In the genomic region with DNA sequence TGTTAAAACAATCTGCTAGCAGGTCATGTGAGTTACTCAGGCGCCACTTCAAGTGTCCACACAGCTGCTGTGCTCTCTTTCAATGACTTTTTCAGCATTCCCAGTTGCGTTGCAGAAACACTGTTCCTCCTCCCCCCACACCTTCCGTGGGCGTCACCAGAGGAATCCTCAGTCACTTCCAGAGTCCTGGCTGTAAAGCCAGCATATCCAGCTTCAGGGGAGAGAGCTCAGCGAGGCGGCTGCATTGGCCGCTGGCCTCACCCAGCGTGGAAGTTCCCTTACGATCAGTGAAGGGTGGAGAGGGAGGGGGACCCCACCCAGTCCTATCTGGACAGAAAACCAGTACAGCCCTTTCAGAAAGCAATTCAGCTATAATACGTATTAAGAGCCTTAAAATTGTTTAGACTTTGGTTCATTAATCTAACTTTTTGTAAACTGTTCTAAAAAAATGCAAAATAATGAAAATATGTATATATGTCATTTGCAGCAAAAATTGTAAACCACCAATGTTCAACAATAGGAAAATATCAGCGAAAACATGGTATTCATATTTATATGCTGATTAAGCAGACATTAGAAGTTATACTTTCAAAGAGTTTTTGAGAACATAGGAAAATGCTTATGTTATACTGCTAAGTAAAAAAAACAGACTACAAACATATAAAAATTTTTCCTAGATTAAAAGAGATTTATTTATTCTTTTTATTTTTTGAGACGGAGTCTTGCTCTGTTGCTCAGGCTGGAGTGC, we compare ENCODE assay signal across 9 cellular contexts. TPM values are rescaled to one million over a fixed set of nuclear protein-coding genes. Genes with fewer than 3 reads are reported as not detected.
A peak's percentile ranks its signal among the peaks of the same experiment; 100 is the strongest.
DNase-seq lines count a peak whose midpoint lies in the region; ATAC-seq and TF ChIP-seq lines count a peak whose summit lies in the region.
"Had no signal": no experiment of that assay in that cellular context is flagged by ENCODE, and none has a peak within 500 bp of the region (broad histone marks: within the 10 kb centered on the region; RNA-seq: fewer than 3 reads in every experiment).

No MANE protein-coding gene starts in this region.

- intact Hi-C loops in lower lobe of right lung (cut with DNase I): no loop called here

- H3K27me3 ChIP-seq in adipocyte (replicated peaks; ENCODE audit: control insufficient read depth, insufficient read depth, low read length) (peaks cover 18% of the 10 kb centered on the region), lower lobe of right lung (ENCODE audit: low read depth) (peaks cover 16% of the 10 kb centered on the region)

- DNase-seq in COLO668 (lab: John Stamatoyannopoulos, UW; ENCODE audit: unreplicated experiment) (peak; percentile 52), NCI-H146 treated with DMSO at 0.1 percent for 48 hours (lab: John Stamatoyannopoulos, UW; ENCODE audit: unreplicated experiment) (peak; percentile 24), adipocyte (ENCODE audit: low read depth) (peak; percentile 6), lower lobe of right lung (peak; percentile 72), GDM1 (lab: John Stamatoyannopoulos, UW) (no peak), HCEC 1CT (no peak)

- H3K4me3 ChIP-seq in adipocyte (ENCODE audit: low read length): peak overlapping the region; percentile 2
- peak overlapping the region; percentile 1 for H3K4me3 ChIP-seq in lower lobe of right lung

- TF ChIP-seq CTCF in lower lobe of right lung (IDR thresholded peaks at IDR 0.05): no peak

- peaks cover 24% of the 10 kb centered on the region for H3K4me1 ChIP-seq in adipocyte (ENCODE audit: control insufficient read depth, insufficient read depth, low read length)
- H3K4me1 ChIP-seq in lower lobe of right lung: peaks cover 48% of the 10 kb centered on the region

- no peak overlapping the region for H3K27ac ChIP-seq in lower lobe of right lung
- H3K27ac ChIP-seq: HL-60 had no signal

- H3K9ac ChIP-seq in adipocyte (ENCODE audit: low read length): peak overlapping the region; percentile 0

- no peaks in the 10 kb centered on the region for H3K9me3 ChIP-seq in adipocyte (ENCODE audit: control insufficient read depth, low read length)
- H3K9me3 ChIP-seq in lower lobe of right lung: no peaks in the 10 kb centered on the region

- ATAC-seq in lower lobe of right lung: peak; percentile 5 to 31
- no peak for ATAC-seq in GM21723 (IDR thresholded peaks at IDR 0.05; ENCODE audit: unreplicated experiment)
- no peak for ATAC-seq in GM19397 (IDR thresholded peaks at IDR 0.05; ENCODE audit: unreplicated experiment)

- no peaks in the 10 kb centered on the region for H3K36me3 ChIP-seq in adipocyte (ENCODE audit: control insufficient read depth, insufficient read depth, low read length, severe bottlenecking)
- no peaks in the 10 kb centered on the region for H3K36me3 ChIP-seq in lower lobe of right lung

RNA-seq across cellular contexts. Expression of a gene that starts 2.8 kb away (rescaled TPM):
- 21.6 TPM for total RNA-seq in lower lobe of right lung

RNA-seq across cellular contexts. Expression of a gene that starts 5.5 kb away (rescaled TPM):
- 32.9 TPM for total RNA-seq in lower lobe of right lung

RNA-seq across cellular contexts. Expression of a gene that starts 29.8 kb away (rescaled TPM):
- total RNA-seq in lower lobe of right lung: 91.8 TPM

RNA-seq across cellular contexts. Expression of a gene that starts 50.6 kb away (rescaled TPM):
- 23.1 TPM for total RNA-seq in lower lobe of right lung

Comparison
In these comparisons a context has a peak if more than half of its experiments do, and no peak if none do; other contexts are left out.
1. DNase-seq: peak in COLO668 (single experiment), NCI-H146 treated with DMSO at 0.1 percent for 48 hours (single experiment), adipocyte (single experiment) and lower lobe of right lung (single experiment); none in GDM1 (single experiment) and HCEC 1CT (single experiment).
2. ATAC-seq: peak in lower lobe of right lung (2 of 2); none in GM21723 (single experiment) and GM19397 (single experiment).